In the genomic region with DNA sequence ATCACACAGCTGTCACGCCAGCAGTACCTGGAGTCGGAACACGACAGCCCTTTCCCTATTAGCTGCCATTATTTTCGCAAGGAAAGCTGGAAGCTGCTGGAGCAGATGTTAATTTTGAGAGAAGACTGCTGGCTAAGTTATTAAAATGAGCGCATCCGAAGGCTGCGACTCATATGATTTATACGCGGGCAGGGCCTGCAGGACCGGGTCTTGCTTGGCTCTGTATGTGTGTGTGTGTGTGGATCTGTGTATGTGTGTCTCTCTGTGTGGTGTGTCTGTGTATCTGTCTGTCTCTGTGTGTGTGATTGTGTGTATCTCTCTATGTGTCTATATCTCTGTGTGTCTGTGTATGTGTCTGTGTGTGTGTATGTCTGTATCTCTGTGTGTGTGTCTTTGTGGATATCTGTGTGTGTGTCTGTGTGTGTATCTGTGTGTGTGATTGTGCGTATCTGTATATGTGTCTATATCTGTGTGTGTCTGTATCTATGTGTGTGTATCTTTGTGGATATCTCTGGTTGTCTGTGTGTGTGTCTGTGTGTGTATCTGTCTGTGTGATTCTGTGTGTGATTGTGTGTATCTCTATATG, we compare ENCODE assay signal across 1 cellular context.
TF ChIP-seq lines count a peak whose summit lies in the region.

No MANE protein-coding gene starts in this region.

TF ChIP-seq in GM23338, 12 proteins besides CTCF, POLR2A, EP300 and RAD21 (continued from another document):
- TF ChIP-seq, protein P1, sequence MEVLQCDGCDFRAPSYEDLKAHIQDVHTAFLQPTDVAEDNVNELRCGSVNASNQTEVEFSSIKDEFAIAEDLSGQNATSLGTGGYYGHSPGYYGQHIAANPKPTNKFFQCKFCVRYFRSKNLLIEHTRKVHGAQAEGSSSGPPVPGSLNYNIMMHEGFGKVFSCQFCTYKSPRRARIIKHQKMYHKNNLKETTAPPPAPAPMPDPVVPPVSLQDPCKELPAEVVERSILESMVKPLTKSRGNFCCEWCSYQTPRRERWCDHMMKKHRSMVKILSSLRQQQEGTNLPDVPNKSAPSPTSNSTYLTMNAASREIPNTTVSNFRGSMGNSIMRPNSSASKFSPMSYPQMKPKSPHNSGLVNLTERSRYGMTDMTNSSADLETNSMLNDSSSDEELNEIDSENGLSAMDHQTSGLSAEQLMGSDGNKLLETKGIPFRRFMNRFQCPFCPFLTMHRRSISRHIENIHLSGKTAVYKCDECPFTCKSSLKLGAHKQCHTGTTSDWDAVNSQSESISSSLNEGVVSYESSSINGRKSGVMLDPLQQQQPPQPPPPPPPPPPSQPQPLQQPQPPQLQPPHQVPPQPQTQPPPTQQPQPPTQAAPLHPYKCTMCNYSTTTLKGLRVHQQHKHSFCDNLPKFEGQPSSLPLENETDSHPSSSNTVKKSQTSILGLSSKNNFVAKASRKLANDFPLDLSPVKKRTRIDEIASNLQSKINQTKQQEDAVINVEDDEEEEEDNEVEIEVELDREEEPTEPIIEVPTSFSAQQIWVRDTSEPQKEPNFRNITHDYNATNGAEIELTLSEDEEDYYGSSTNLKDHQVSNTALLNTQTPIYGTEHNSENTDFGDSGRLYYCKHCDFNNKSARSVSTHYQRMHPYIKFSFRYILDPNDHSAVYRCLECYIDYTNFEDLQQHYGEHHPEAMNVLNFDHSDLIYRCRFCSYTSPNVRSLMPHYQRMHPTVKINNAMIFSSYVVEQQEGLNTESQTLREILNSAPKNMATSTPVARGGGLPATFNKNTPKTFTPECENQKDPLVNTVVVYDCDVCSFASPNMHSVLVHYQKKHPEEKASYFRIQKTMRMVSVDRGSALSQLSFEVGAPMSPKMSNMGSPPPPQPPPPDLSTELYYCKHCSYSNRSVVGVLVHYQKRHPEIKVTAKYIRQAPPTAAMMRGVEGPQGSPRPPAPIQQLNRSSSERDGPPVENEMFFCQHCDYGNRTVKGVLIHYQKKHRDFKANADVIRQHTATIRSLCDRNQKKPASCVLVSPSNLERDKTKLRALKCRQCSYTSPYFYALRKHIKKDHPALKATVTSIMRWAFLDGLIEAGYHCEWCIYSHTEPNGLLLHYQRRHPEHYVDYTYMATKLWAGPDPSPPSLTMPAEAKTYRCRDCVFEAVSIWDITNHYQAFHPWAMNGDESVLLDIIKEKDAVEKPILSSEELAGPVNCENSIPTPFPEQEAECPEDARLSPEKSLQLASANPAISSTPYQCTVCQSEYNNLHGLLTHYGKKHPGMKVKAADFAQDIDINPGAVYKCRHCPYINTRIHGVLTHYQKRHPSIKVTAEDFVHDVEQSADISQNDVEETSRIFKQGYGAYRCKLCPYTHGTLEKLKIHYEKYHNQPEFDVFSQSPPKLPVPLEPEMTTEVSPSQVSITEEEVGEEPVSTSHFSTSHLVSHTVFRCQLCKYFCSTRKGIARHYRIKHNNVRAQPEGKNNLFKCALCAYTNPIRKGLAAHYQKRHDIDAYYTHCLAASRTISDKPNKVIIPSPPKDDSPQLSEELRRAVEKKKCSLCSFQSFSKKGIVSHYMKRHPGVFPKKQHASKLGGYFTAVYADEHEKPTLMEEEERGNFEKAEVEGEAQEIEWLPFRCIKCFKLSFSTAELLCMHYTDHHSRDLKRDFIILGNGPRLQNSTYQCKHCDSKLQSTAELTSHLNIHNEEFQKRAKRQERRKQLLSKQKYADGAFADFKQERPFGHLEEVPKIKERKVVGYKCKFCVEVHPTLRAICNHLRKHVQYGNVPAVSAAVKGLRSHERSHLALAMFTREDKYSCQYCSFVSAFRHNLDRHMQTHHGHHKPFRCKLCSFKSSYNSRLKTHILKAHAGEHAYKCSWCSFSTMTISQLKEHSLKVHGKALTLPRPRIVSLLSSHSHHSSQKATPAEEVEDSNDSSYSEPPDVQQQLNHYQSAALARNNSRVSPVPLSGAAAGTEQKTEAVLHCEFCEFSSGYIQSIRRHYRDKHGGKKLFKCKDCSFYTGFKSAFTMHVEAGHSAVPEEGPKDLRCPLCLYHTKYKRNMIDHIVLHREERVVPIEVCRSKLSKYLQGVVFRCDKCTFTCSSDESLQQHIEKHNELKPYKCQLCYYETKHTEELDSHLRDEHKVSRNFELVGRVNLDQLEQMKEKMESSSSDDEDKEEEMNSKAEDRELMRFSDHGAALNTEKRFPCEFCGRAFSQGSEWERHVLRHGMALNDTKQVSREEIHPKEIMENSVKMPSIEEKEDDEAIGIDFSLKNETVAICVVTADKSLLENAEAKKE (CRISPR knock-in tag; IDR thresholded peaks at IDR 0.05): no peak
- TF ChIP-seq JUNB (IDR thresholded peaks at IDR 0.05; ENCODE audit: unreplicated experiment): no peak
